ENCODE assay signal across 8 cellular contexts in the genomic region with DNA sequence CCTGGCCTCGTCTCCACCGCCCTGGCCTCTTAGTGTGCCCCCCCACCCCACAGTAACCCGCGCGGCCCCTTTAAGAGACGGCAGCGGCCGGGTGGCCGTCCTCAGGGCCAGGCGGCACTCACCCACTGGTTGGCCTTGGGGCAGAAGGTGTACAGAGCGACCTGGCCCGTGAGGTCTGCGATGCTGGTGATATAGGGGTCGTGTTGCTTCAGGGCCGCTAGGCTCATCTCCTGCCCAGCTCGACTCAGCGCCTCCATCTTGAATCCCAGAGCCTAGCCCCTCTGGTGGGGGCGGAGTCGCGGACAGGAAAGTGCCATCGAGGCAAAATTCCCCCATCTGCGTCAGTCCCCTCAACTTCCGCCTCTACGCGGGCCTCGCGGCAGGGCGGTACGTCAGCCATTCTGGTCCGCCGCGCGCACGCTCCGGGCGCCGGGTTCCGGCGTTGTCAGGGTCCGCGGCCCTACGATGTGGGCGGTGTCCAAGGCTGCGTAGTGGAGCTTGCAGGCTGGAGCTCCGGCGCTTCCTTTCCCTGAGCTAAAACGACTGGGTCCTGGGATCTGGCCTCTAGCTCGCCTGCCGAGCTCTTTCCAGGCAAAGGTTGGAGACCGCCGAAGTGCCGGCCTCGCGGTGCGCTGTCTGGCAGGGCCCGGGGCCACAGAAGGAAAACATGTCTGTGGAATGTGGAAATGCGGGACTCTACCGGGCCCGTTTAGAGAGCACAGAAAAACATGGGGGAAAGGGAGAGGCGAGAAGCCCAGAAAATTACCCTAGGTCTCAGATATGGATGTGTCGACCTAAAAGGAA. TPM values are rescaled to one million over a fixed set of nuclear protein-coding genes. Genes with fewer than 3 reads are reported as not detected.
DNase-seq lines count a peak whose midpoint lies in the region; ATAC-seq and TF ChIP-seq lines count a peak whose summit lies in the region.

A gene (minus strand): TSS at position 283 of the 804 bp plus-strand sequence. CDS start 26 bp downstream, at position 257.

- TF ChIP-seq RAD21 in liver (IDR thresholded peaks at IDR 0.05) = peak; percentile 26 to 42

- ATAC-seq in GM19351 (IDR thresholded peaks at IDR 0.05; ENCODE audit: unreplicated experiment) (peak; percentile 94), HG03521 (IDR thresholded peaks at IDR 0.05; ENCODE audit: unreplicated experiment) (peak; percentile 95)

- peak; percentile 85 for DNase-seq in NCI-H774 (lab: John Stamatoyannopoulos, UW)
- peak; percentile 92 to 93 for DNase-seq in activated CD4-positive, alpha-beta T cell treated with anti-CD3 and anti-CD28 coated beads, Interleukin-2, amount 50 U/mL, for 4 hours
- DNase-seq in dermis microvascular lymphatic vessel endothelial cell (ENCODE audit: low read depth in 2 of 2) = peak; percentile 95 to 98
- peak; percentile 95 for DNase-seq in stimulated activated CD4-positive, alpha-beta T cell treated with anti-CD3 and anti-CD28 coated beads, Interleukin-4, amount 100 ng/mL, for 24 hours

- H3K27ac ChIP-seq in C4-2B = peak within 1 kb of the TSS; percentile 82
- H3K27ac ChIP-seq in liver (ENCODE audit: low read depth in 1 of 2, low read length in 2 of 2) = peak within 1 kb of the TSS; percentile 94 to 96

- no peaks in the 10 kb centered on the region for H3K9me3 ChIP-seq in liver (ENCODE audit: control insufficient read depth in 4 of 4, low read length in 3 of 4)

- H3K4me1 ChIP-seq in liver (ENCODE audit: control insufficient read depth in 4 of 4, insufficient read depth in 4 of 4, low read length in 3 of 4) = peaks cover 5 to 20% (median 9%) of the 10 kb centered on the region in 4 donors

- peaks cover 0 to 7% (median under 1%) of the 10 kb centered on the region in 4 donors for H3K36me3 ChIP-seq in liver (ENCODE audit: control insufficient read depth in 4 of 4, insufficient read depth in 3 of 4, low read depth in 1 of 4, low read length in 3 of 4)

- H3K9ac ChIP-seq in liver (ENCODE audit: low read depth in 1 of 2, low read length in 2 of 2) = peak within 1 kb of the TSS; percentile 91 to 95

- H3K4me3 ChIP-seq in liver (ENCODE audit: low read depth in 1 of 3, low read length in 3 of 3) = peak within 1 kb of the TSS; percentile 79 to 98 (median 89)

- no peak for TF ChIP-seq CTCF in C4-2B (conservative IDR thresholded peaks at IDR 0.05)
- TF ChIP-seq CTCF in liver (IDR thresholded peaks at IDR 0.05; ENCODE audit: low read depth, low read length, missing input control) = peak; percentile 0

- WGBS in liver = under 1% methylated on average over 61 of the region's 61 CpGs

- H3K27me3 ChIP-seq in liver (ENCODE audit: control insufficient read depth in 4 of 4, insufficient read depth in 4 of 4, low read length in 3 of 4) = no peaks in the 10 kb centered on the region

TF ChIP-seq in liver, 16 proteins besides CTCF, POLR2A, EP300 and RAD21:
- peak in 1 of 2 donors; percentile 41 for TF ChIP-seq HNF4A (conservative IDR thresholded peaks at IDR 0.05)
- peak; percentile 80 for TF ChIP-seq SP1 (IDR thresholded peaks at IDR 0.05)
- peak; percentile 41 for TF ChIP-seq FOXA2 (IDR thresholded peaks at IDR 0.05)
- TF ChIP-seq YY1 (IDR thresholded peaks at IDR 0.05) = peak; percentile 99
- peak; percentile 95 to 98 for TF ChIP-seq GABPA (IDR thresholded peaks at IDR 0.05 in 1 of 2, conservative IDR thresholded peaks at IDR 0.05 in 1 of 2)
- TF ChIP-seq NR2F2 (IDR thresholded peaks at IDR 0.05) = peak; percentile 7
- TF ChIP-seq FOXA1 (IDR thresholded peaks at IDR 0.05) = no peak
- peak; percentile 41 to 79 for TF ChIP-seq RXRA (IDR thresholded peaks at IDR 0.05)
- TF ChIP-seq, protein P1, sequence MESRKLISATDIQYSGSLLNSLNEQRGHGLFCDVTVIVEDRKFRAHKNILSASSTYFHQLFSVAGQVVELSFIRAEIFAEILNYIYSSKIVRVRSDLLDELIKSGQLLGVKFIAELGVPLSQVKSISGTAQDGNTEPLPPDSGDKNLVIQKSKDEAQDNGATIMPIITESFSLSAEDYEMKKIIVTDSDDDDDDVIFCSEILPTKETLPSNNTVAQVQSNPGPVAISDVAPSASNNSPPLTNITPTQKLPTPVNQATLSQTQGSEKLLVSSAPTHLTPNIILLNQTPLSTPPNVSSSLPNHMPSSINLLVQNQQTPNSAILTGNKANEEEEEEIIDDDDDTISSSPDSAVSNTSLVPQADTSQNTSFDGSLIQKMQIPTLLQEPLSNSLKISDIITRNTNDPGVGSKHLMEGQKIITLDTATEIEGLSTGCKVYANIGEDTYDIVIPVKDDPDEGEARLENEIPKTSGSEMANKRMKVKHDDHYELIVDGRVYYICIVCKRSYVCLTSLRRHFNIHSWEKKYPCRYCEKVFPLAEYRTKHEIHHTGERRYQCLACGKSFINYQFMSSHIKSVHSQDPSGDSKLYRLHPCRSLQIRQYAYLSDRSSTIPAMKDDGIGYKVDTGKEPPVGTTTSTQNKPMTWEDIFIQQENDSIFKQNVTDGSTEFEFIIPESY (IDR thresholded peaks at IDR 0.05) = no peak
- TF ChIP-seq, protein P2, sequence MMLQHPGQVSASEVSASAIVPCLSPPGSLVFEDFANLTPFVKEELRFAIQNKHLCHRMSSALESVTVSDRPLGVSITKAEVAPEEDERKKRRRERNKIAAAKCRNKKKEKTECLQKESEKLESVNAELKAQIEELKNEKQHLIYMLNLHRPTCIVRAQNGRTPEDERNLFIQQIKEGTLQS (IDR thresholded peaks at IDR 0.05) = peak; percentile 14
- peak in 1 of 2 donors; percentile 55 for TF ChIP-seq JUND (IDR thresholded peaks at IDR 0.05)
- TF ChIP-seq EGR1 (IDR thresholded peaks at IDR 0.05; ENCODE audit: low read depth in 2 of 2) = peak; percentile 53 to 65
- TF ChIP-seq, protein P3, sequence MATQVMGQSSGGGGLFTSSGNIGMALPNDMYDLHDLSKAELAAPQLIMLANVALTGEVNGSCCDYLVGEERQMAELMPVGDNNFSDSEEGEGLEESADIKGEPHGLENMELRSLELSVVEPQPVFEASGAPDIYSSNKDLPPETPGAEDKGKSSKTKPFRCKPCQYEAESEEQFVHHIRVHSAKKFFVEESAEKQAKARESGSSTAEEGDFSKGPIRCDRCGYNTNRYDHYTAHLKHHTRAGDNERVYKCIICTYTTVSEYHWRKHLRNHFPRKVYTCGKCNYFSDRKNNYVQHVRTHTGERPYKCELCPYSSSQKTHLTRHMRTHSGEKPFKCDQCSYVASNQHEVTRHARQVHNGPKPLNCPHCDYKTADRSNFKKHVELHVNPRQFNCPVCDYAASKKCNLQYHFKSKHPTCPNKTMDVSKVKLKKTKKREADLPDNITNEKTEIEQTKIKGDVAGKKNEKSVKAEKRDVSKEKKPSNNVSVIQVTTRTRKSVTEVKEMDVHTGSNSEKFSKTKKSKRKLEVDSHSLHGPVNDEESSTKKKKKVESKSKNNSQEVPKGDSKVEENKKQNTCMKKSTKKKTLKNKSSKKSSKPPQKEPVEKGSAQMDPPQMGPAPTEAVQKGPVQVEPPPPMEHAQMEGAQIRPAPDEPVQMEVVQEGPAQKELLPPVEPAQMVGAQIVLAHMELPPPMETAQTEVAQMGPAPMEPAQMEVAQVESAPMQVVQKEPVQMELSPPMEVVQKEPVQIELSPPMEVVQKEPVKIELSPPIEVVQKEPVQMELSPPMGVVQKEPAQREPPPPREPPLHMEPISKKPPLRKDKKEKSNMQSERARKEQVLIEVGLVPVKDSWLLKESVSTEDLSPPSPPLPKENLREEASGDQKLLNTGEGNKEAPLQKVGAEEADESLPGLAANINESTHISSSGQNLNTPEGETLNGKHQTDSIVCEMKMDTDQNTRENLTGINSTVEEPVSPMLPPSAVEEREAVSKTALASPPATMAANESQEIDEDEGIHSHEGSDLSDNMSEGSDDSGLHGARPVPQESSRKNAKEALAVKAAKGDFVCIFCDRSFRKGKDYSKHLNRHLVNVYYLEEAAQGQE (IDR thresholded peaks at IDR 0.05) = peak; percentile 73
- TF ChIP-seq, protein P4, sequence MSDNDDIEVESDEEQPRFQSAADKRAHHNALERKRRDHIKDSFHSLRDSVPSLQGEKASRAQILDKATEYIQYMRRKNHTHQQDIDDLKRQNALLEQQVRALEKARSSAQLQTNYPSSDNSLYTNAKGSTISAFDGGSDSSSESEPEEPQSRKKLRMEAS (IDR thresholded peaks at IDR 0.05) = peak; percentile 60
- no peak for TF ChIP-seq HNF4G (IDR thresholded peaks at IDR 0.05)
- peak; percentile 85 for TF ChIP-seq TAF1 (conservative IDR thresholded peaks at IDR 0.05)
TF ChIP-seq in liver: peak in this region for 13.

RNA-seq across cellular contexts. Expression of the gene that starts here (rescaled TPM):
- 8.9 and 12.3 TPM in 2 replicates for total RNA-seq in dermis microvascular lymphatic vessel endothelial cell
- total RNA-seq in liver = 1 to 10 TPM; 8.1 to 8.4 TPM
- polyA plus RNA-seq in liver = 10 to 100 TPM in 1 of 2 donors, 1 to 10 TPM in 1; 3.5 to 11.3 TPM

Comparison
In these comparisons a context has a peak if more than half of its experiments do, and no peak if none do; other contexts are left out.
1. Peak in every context shown above with its lines: DNase-seq, ATAC-seq, H3K4me3 ChIP-seq and H3K27ac ChIP-seq.